In the genomic region with DNA sequence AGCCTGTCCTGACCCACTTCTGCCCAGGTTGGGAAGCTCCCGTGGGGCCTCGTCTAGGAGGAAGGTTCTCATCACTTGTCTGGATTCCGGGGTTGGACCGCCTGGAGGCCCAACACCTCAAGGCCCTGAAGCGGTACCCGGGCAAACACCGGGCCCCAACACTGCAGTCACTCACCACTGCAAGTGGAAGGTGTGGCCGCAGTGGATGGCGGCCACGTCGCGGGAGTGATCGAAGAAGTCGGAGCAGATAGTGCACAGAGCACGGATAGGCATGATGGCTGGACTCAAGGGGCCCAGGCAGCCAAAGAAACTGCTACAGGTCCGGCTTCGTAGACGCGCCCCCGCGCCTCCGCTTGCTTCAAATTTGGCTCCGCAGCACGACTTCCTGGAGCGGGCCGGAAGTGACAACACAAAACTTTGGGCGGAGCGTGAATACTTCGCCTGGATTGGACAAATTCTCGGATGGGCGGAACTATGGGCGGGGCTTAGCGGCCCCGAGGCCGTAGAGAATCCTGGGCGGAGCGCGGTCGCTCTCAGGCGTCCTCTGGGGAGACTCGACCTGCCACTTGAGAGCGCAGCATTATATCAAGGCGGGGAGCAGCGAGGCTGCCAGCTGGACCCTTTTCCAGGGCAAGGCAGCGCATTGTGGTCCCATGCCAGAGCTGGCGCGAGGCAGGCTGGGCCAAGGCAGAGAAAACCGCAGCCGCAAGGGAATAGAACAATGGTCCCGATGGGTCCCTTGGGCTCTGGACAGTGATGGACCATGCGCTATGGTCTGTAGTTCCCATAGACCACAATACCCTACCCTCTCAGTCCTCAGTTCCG, we compare ENCODE assay signal across 8 cellular contexts. TPM values are rescaled to one million over a fixed set of nuclear protein-coding genes. Genes with fewer than 3 reads are reported as not detected.
DNase-seq lines count a peak whose midpoint lies in the region; ATAC-seq and TF ChIP-seq lines count a peak whose summit lies in the region.

A gene with protein sequence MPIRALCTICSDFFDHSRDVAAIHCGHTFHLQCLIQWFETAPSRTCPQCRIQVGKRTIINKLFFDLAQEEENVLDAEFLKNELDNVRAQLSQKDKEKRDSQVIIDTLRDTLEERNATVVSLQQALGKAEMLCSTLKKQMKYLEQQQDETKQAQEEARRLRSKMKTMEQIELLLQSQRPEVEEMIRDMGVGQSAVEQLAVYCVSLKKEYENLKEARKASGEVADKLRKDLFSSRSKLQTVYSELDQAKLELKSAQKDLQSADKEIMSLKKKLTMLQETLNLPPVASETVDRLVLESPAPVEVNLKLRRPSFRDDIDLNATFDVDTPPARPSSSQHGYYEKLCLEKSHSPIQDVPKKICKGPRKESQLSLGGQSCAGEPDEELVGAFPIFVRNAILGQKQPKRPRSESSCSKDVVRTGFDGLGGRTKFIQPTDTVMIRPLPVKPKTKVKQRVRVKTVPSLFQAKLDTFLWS (minus strand): TSS at position 384 of the 825 bp plus-strand sequence. CDS start 111 bp downstream, at position 273.

- peak; percentile 94 for ATAC-seq in GM21737 (IDR thresholded peaks at IDR 0.05; ENCODE audit: unreplicated experiment)

- 3 to 11% methylated on average over 7 to 16 of the region's 52 CpGs for WGBS in esophagus squamous epithelium, 2 donors

- H3K27me3 ChIP-seq in Peyer's patch (no peaks in the 10 kb centered on the region), esophagus squamous epithelium (no peaks in the 10 kb centered on the region)

- H3K4me1 ChIP-seq in Peyer's patch, result peaks cover 0 to 8% (median 2%) of the 10 kb centered on the region in 4 donors
- peaks cover 8 to 17% (median 13%) of the 10 kb centered on the region in 3 donors for H3K4me1 ChIP-seq in esophagus squamous epithelium

- no peaks in the 10 kb centered on the region for H3K36me3 ChIP-seq in Peyer's patch
- no peaks in the 10 kb centered on the region for H3K36me3 ChIP-seq in esophagus squamous epithelium

- H3K4me3 ChIP-seq in Peyer's patch (peak within 1 kb of the TSS; percentile 44 to 69 (median 62)), esophagus squamous epithelium (peak within 1 kb of the TSS; percentile 61 to 87 (median 66))

- H3K27ac ChIP-seq in Peyer's patch (peak within 1 kb of the TSS; percentile 57 to 80 (median 67)), esophagus squamous epithelium (peak within 1 kb of the TSS; percentile 71 to 86 (median 84))

- peak; percentile 20 to 54 for TF ChIP-seq POLR2A in Peyer's patch (IDR thresholded peaks at IDR 0.05)
- peak in 1 of 4 donors; percentile 34 for TF ChIP-seq POLR2A in esophagus squamous epithelium (IDR thresholded peaks at IDR 0.05)

- no peaks in the 10 kb centered on the region for H3K9me3 ChIP-seq in Peyer's patch
- H3K9me3 ChIP-seq in esophagus squamous epithelium, result no peaks in the 10 kb centered on the region

- DNase-seq in DMS79 treated with DMSO at 0.1 percent for 48 hours (lab: John Stamatoyannopoulos, UW), result peak; percentile 79
- peak; percentile 96 for DNase-seq in KG1 (lab: John Stamatoyannopoulos, UW)
- DNase-seq in Peyer's patch, result peak; percentile 93 to 97 (median 96)
- DNase-seq in activated T-cell treated with anti-CD3 and anti-CD28 coated beads, Interleukin-2, amount 50 U/mL, for 48 hours, result peak; percentile 98
- DNase-seq in esophagus squamous epithelium (lab: John Stamatoyannopoulos, UW), result peak; percentile 60
- peak; percentile 97 for DNase-seq in myocyte (ENCODE audit: low read depth)
- peak; percentile 85 to 88 for DNase-seq in stimulated activated CD8-positive, alpha-beta memory T cell treated with anti-CD3 and anti-CD28 coated beads, Interleukin-7, amount 100 ng/mL, for 4 hours (ENCODE audit: low read depth in 2 of 2)

- intact Hi-C loops in esophagus squamous epithelium (cut with DNase I), result no loop called here

- TF ChIP-seq CTCF in Peyer's patch (IDR thresholded peaks at IDR 0.05) (no peak), esophagus squamous epithelium (IDR thresholded peaks at IDR 0.05) (no peak)

RNA-seq across cellular contexts. Expression of the gene that starts here (rescaled TPM):
- total RNA-seq in Peyer's patch (1 to 10 TPM; 2.1 to 8.3 (median 4.7) TPM), esophagus squamous epithelium (10 to 100 TPM in 1 of 4 donors, 1 to 10 TPM in 3; 2.3 to 10.1 (median 4.1) TPM), myocyte (0.91 and 1.2 TPM in 2 replicates)
- polyA plus RNA-seq in myocyte (2012), result 1.9 TPM

Comparison
In these comparisons a context has a peak if more than half of its experiments do, and no peak if none do; other contexts are left out.
1. Peak in every context shown above with its lines: DNase-seq, ATAC-seq, H3K4me3 ChIP-seq and H3K27ac ChIP-seq.